Comparison of ENCODE assay signal across 17 cellular contexts in the genomic region with DNA sequence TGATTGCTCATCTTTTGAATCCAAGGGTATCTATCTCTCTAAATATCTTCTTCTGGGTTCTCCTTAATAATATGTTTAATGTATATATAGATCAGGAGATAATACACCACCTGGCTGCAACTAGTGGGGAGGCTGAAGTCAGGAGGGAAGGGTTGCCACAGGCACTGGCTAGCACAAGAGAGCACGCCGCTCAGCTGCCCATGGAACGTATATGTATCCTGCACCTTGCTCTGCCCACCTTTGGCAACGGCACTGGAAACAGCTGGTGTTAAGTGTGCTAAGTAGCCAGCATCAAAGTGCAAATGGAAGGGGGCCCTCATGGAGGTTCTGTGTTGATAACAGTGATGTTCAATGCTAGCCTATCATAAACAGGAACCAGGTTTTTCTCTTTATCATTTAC. TPM values are rescaled to one million over a fixed set of nuclear protein-coding genes. Genes with fewer than 3 reads are reported as not detected.
DNase-seq lines count a peak whose midpoint lies in the region; ATAC-seq lines count a peak whose summit lies in the region.
"Had no signal": no experiment of that assay in that cellular context is flagged by ENCODE, and none has a peak within 500 bp of the region (broad histone marks: within the 10 kb centered on the region; RNA-seq: fewer than 3 reads in every experiment).

No MANE protein-coding gene starts in this region.

- H3K27ac ChIP-seq in mesendoderm (ENCODE audit: low read depth, low read length), result no peak overlapping the region
- H3K27ac ChIP-seq: brain microvascular endothelial cell, tibial nerve had no signal

- H3K36me3 Mint-ChIP-seq in activated T-cell treated with anti-CD3 and anti-CD28 coated beads, Interleukin-2, amount 50 U/mL, for 72 hours (ENCODE audit: insufficient read depth in 2 of 2), result peaks cover 6 to 19% of the 10 kb centered on the region in 2 donors

- peak overlapping the region; percentile 67 to 83 for H3K4me3 Mint-ChIP-seq in activated T-cell treated with anti-CD3 and anti-CD28 coated beads, Interleukin-2, amount 50 U/mL, for 72 hours

- H3K18ac ChIP-seq in mesendoderm (ENCODE audit: low read length), result no peak overlapping the region

- H3K4me1 ChIP-seq in mesendoderm (ENCODE audit: control insufficient read depth, low read depth, low read length), result no peaks in the 10 kb centered on the region

- no peaks in the 10 kb centered on the region for H3K36me3 ChIP-seq in mesendoderm (ENCODE audit: control insufficient read depth, insufficient read depth, low read length)
- H3K36me3 ChIP-seq: brain microvascular endothelial cell, tibial nerve had no signal

- no peak overlapping the region for H2BK15ac ChIP-seq in mesendoderm (replicated peaks; ENCODE audit: low read depth)

- no peak overlapping the region for H2BK5ac ChIP-seq in mesendoderm (ENCODE audit: low read length)

- H4K5ac ChIP-seq in mesendoderm (ENCODE audit: low read length), result no peak overlapping the region

- WGBS in mesendoderm (ENCODE audit: extremely low coverage, insufficient coverage, low lambda C conversion rate), result no CpG with 5 or more reads among the region's 4 CpGs

- H3K23ac ChIP-seq in mesendoderm (ENCODE audit: low read length), result no peak overlapping the region

- no peaks in the 10 kb centered on the region for H3K27me3 ChIP-seq in mesendoderm (ENCODE audit: insufficient read depth, low read length, poor library complexity)
- H3K27me3 ChIP-seq: brain microvascular endothelial cell, tibial nerve had no signal

- H3K27ac Mint-ChIP-seq in activated T-cell treated with anti-CD3 and anti-CD28 coated beads, Interleukin-2, amount 50 U/mL, for 72 hours, result peak overlapping the region; percentile 92

- no peaks in the 10 kb centered on the region for H3K79me2 ChIP-seq in mesendoderm (ENCODE audit: control insufficient read depth, insufficient read depth, low read length)

- no peak overlapping the region for H3K56ac ChIP-seq in mesendoderm (ENCODE audit: low read length)

- DNase-seq in activated T-cell treated with anti-CD3 and anti-CD28 coated beads, Interleukin-2, amount 50 U/mL, for 72 hours, result no peak
- DNase-seq in activated T-cell treated with anti-CD3 and anti-CD28 coated beads for 4 hours, result no peak
- peak; percentile 77 to 86 for DNase-seq in Kasumi-1 (lab: John Stamatoyannopoulos, UW)
- DNase-seq in UCSD-AML1 (lab: John Stamatoyannopoulos, UW; ENCODE audit: unreplicated experiment), result peak; percentile 7
- peak; percentile 1 for DNase-seq in middle frontal gyrus (ENCODE audit: extremely low spot score, low spot score)
- no peak for DNase-seq in mesendoderm
- DNase-seq in GM19238 (ENCODE audit: insufficient read length, low spot score), result no peak
- DNase-seq: activated gamma-delta T cell, AML-193, brain microvascular endothelial cell, GF-D8, NCI-H187, NCI-H524 treated with DMSO at 0.1 percent for 48 hours, posterior cingulate gyrus, small intestine had no signal

- no peak overlapping the region for H3K4ac ChIP-seq in mesendoderm (ENCODE audit: low read depth, low read length)

- no peak for ATAC-seq in activated T-cell treated with anti-CD3 and anti-CD28 coated beads, Interleukin-2, amount 50 U/mL, for 72 hours (replicated peaks in 1 of 2)
- no peak for ATAC-seq in GM19397 (IDR thresholded peaks at IDR 0.05; ENCODE audit: unreplicated experiment)

- no peaks in the 10 kb centered on the region for H3K79me1 ChIP-seq in mesendoderm (ENCODE audit: low read length)

- no peak overlapping the region for H3K9ac ChIP-seq in mesendoderm (ENCODE audit: low read length)

- H3K9me3 Mint-ChIP-seq in activated T-cell treated with anti-CD3 and anti-CD28 coated beads, Interleukin-2, amount 50 U/mL, for 72 hours, result no peaks in the 10 kb centered on the region

- H2AK5ac ChIP-seq in mesendoderm (ENCODE audit: low read length), result no peak overlapping the region

- H2BK120ac ChIP-seq in mesendoderm (ENCODE audit: low read depth, low read length), result no peak overlapping the region

- no peak overlapping the region for H3K4me2 ChIP-seq in mesendoderm (ENCODE audit: low read length)

- no peaks in the 10 kb centered on the region for H3K27me3 Mint-ChIP-seq in activated T-cell treated with anti-CD3 and anti-CD28 coated beads, Interleukin-2, amount 50 U/mL, for 72 hours (ENCODE audit: low read depth)

- H3K4me3 ChIP-seq in mesendoderm (ENCODE audit: low read length), result no peak overlapping the region
- H3K4me3 ChIP-seq: tibial nerve had no signal

- H4K8ac ChIP-seq in mesendoderm (ENCODE audit: low read depth, low read length), result no peak overlapping the region

- H3K4me1 Mint-ChIP-seq in activated T-cell treated with anti-CD3 and anti-CD28 coated beads, Interleukin-2, amount 50 U/mL, for 72 hours (ENCODE audit: low read depth), result peaks cover 96% of the 10 kb centered on the region

RNA-seq across cellular contexts. Expression of a gene that starts 49.8 kb away (rescaled TPM):
- 10 to 100 TPM; 30.3 to 35.7 TPM for total RNA-seq in activated T-cell treated with anti-CD3 and anti-CD28 coated beads, Interleukin-2, amount 50 U/mL, for 72 hours
- 102 TPM for polyA plus RNA-seq in mesendoderm (2013, experiment 1 of 2)
- 100 TPM for polyA plus RNA-seq in mesendoderm (2013, experiment 2 of 2)

Comparison
In these comparisons a context has a peak if more than half of its experiments do, and no peak if none do; other contexts are left out.
1. DNase-seq: peak in Kasumi-1 (2 of 2), UCSD-AML1 (single experiment) and middle frontal gyrus (single experiment); none in activated T-cell treated with anti-CD3 and anti-CD28 coated beads, Interleukin-2, amount 50 U/mL, for 72 hours (0 of 2), activated T-cell treated with anti-CD3 and anti-CD28 coated beads for 4 hours (single experiment), mesendoderm (single experiment) and GM19238 (single experiment).